ENCODE assay signal across 11 cellular contexts in the genomic region with DNA sequence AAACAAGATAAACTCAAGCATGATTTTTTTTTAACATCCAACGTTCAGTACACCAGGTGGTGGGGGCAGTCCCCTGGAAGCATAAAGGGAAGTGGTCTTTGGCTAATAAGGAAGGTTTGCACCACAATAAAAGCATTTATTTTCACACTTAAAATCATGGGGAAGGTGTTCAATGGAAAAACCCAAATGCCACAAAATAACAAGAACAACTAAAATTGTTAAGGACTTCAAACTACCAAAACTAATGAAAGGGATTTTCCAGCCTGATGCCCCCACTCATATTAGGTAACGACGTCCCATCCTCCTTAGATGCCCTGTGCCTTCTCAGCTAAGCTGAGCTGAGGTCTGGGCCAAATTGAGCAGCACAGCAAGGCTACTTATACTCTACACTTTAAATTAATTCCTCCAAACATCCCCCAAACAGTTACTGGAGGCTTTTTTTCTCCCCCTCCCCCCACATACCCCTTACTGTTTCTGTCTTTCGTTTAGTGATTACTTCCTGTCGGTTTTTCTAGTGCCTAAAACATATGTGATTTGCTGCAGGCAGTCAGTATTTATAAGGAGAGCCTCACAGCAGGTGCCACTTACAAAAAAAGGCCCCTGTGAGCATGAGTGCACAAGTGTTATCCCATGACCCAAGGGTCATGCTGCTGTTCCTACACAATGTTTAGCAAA.
DNase-seq lines count a peak whose midpoint lies in the region; ATAC-seq and TF ChIP-seq lines count a peak whose summit lies in the region.
"Had no signal": no experiment of that assay in that cellular context is flagged by ENCODE, and none has a peak within 500 bp of the region (broad histone marks: within the 10 kb centered on the region; RNA-seq: fewer than 3 reads in every experiment).

No MANE protein-coding gene starts in this region.

- H3K27me3 ChIP-seq in sigmoid colon, result no peaks in the 10 kb centered on the region
- H3K27me3 ChIP-seq: dorsolateral prefrontal cortex, testis had no signal

- H3K27ac Mint-ChIP-seq in T-helper 17 cell, result no peak overlapping the region

- no peaks in the 10 kb centered on the region for H3K9me3 ChIP-seq in T-helper 17 cell (ENCODE audit: control insufficient read depth, low read length, poor library complexity, severe bottlenecking)
- no peaks in the 10 kb centered on the region for H3K9me3 ChIP-seq in sigmoid colon
- H3K9me3 ChIP-seq: testis had no signal

- no peaks in the 10 kb centered on the region for H3K36me3 ChIP-seq in sigmoid colon

- no peak for TF ChIP-seq POLR2A in sigmoid colon (IDR thresholded peaks at IDR 0.05)

- TF ChIP-seq CTCF in GM12864 (IDR thresholded peaks at IDR 0.05; ENCODE audit: low read depth, low read length, missing control alignments), result no peak
- TF ChIP-seq CTCF in sigmoid colon (IDR thresholded peaks at IDR 0.05), result no peak

- DNase-seq in GM12864 (ENCODE audit: low read depth) (peak; percentile 57), T-helper 17 cell (no peak), sigmoid colon (no peak), DMS79 (lab: John Stamatoyannopoulos, UW) (no peak), SIG-M5 (lab: John Stamatoyannopoulos, UW) (no peak)
- no peak for DNase-seq in activated CD4-positive, alpha-beta T cell treated with anti-CD3 and anti-CD28 coated beads for 48 hours
- DNase-seq: dorsolateral prefrontal cortex; naive thymus-derived CD8-positive, alpha-beta T cell; testis had no signal

- H3K4me3 ChIP-seq in GM12864 (ENCODE audit: low read depth, low read length), result peak overlapping the region; percentile 21; the same call in 1 of the 2 replicates
- H3K4me3 ChIP-seq in sigmoid colon, result no peak overlapping the region
- H3K4me3 ChIP-seq: testis had no signal

- H3K36me3 Mint-ChIP-seq in T-helper 17 cell (ENCODE audit: low read depth), result peaks cover 2% of the 10 kb centered on the region
- H3K36me3 Mint-ChIP-seq: naive thymus-derived CD8-positive, alpha-beta T cell had no signal

- H3K4me1 Mint-ChIP-seq in T-helper 17 cell, result no peaks in the 10 kb centered on the region

- H3K27ac ChIP-seq in sigmoid colon, result no peak overlapping the region
- H3K27ac ChIP-seq: dorsolateral prefrontal cortex, testis had no signal

- intact Hi-C loops in sigmoid colon (cut with DNase I), result no loop called here

- H3K4me3 Mint-ChIP-seq in T-helper 17 cell, result no peak overlapping the region

- 44 to 67% methylated on average over 5 of the region's 5 CpGs for WGBS in sigmoid colon, 2 donors

- ATAC-seq in GM21390 (IDR thresholded peaks at IDR 0.05; ENCODE audit: unreplicated experiment) (peak; percentile 57), HG03432 (IDR thresholded peaks at IDR 0.05; ENCODE audit: unreplicated experiment) (peak; percentile 71), T-helper 17 cell (peak; percentile 32)
- ATAC-seq: naive thymus-derived CD8-positive, alpha-beta T cell had no signal

- no peaks in the 10 kb centered on the region for H3K4me1 ChIP-seq in sigmoid colon
- H3K4me1 ChIP-seq: testis had no signal

- TF ChIP-seq EP300 in sigmoid colon (IDR thresholded peaks at IDR 0.05), result no peak

- H3K27me3 Mint-ChIP-seq in T-helper 17 cell, result no peaks in the 10 kb centered on the region
- H3K27me3 Mint-ChIP-seq: naive thymus-derived CD8-positive, alpha-beta T cell had no signal
